Comparison of ENCODE assay signal across 8 cellular contexts in the genomic region with DNA sequence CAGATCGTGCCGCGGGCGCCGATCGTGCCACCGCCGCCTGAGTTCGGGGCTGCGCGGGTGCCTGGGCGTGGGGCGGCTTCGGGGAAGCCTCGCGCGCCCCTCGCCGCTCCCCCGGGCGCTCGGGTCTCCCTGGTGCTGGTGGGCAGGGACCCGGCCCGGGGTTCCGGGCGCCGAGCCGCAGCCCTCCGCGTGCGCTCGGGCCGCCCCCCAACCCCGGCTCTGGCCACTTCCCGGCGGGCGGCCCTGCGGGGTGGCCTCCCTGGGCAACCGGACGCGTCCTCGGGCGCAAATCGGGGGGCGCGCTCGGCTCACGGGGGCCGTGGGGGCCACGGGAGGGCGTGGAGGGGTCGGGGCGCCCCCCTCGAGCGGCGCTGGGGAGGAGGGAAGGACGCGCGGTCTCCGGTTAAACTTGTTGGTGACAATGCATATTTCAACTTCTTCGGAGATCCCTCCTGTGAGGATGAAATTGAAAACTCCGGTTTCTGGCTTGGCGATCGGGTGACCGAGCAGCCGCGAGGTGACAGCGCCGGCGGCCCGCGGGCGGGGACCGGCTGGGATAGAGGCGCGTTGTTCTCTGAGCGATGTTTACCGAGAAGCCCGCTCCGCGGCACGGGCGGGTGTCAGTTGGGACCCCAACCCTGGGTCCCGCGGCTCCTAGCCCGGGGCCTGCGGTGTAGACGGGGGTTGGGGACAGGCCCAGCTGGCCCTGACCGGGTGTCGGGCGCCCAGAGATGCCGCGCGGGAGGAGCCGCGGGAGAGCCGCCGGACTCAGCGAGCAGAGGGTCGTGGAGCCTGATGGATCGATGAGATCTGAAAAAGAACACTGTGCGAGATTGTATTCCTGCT. TPM values are rescaled to one million over a fixed set of nuclear protein-coding genes. Genes with fewer than 3 reads are reported as not detected.
DNase-seq lines count a peak whose midpoint lies in the region; ATAC-seq and TF ChIP-seq lines count a peak whose summit lies in the region.

No MANE protein-coding gene starts in this region.

- H3K9ac ChIP-seq in HCT116 (ENCODE audit: low read length) (peak overlapping the region; percentile 81), SK-N-SH (peak overlapping the region; percentile 94), neural progenitor cell (peak overlapping the region; percentile 74)

- H3K27ac ChIP-seq in HCT116 (ENCODE audit: low read depth, low read length): peak overlapping the region; percentile 73; the same call in 1 of the 2 replicates
- peak overlapping the region; percentile 68 to 72 for H3K27ac ChIP-seq in SK-N-SH (ENCODE audit: low read depth in 2 of 2, low read length in 1 of 2)
- peak overlapping the region; percentile 2 for H3K27ac ChIP-seq in neural progenitor cell

- POLR2A ChIA-PET in HCT116 (lab: Charles Lee) (interaction anchor here (0.7 kb wide), 1 partner anchor 771 kb away, joined by 3 read pairs; no protein-coding TSS in a partner anchor), SK-N-SH (lab: Yijun Ruan, JAX) (no interaction called here)

- DNase-seq in HCT116 (ENCODE audit: low read depth, low spot score): no peak
- peak; percentile 74 for DNase-seq in SK-N-SH
- no peak for DNase-seq in fibroblast of pulmonary artery (ENCODE audit: low read depth)
- peak; percentile 66 for DNase-seq in neural progenitor cell (ENCODE audit: low spot score)
- DNase-seq in dedifferentiated amniotic fluid mesenchymal stem cell (ENCODE audit: extremely low spot score): no peak
- no peak for DNase-seq in middle frontal gyrus (ENCODE audit: extremely low spot score, low spot score)

- intact Hi-C loops in HCT116 (cut with micrococcal nuclease): no loop called here

- TF ChIP-seq POLR2A in HCT116 (IDR thresholded peaks at IDR 0.05; ENCODE audit: borderline replicate concordance, extremely low read depth, insufficient read depth, insufficient read length): no peak

- H3K9me3 ChIP-seq in HCT116 (ENCODE audit: control insufficient read depth in 1 of 2, insufficient read depth in 1 of 2, low read depth in 1 of 2, low read length in 2 of 2) (no peaks in the 10 kb centered on the region), SK-N-SH (no peaks in the 10 kb centered on the region), neural progenitor cell (ENCODE audit: low read depth) (no peaks in the 10 kb centered on the region)

- TF ChIP-seq RAD21 in HCT116 (IDR thresholded peaks at IDR 0.05; ENCODE audit: low read depth) (no peak), SK-N-SH (IDR thresholded peaks at IDR 0.05; ENCODE audit: low read length) (0 out of 2 replicates have a peak, but pooled peaks have one; percentile 1)

- peak overlapping the region; percentile 66 to 78 for H3K4me3 ChIP-seq in HCT116 (replicated peaks in 1 of 2; ENCODE audit: low read depth in 1 of 2, low read length in 2 of 2)
- H3K4me3 ChIP-seq in SK-N-SH (ENCODE audit: low read depth in 2 of 2, low read length in 1 of 2): peak overlapping the region; percentile 86 to 97
- peak overlapping the region; percentile 82 for H3K4me3 ChIP-seq in fibroblast of pulmonary artery (replicated peaks; ENCODE audit: low read depth, low read length)
- peak overlapping the region; percentile 99 for H3K4me3 ChIP-seq in neural progenitor cell

- TF ChIP-seq CTCF in HCT116 (IDR thresholded peaks at IDR 0.05 in 2 of 3, conservative IDR thresholded peaks at IDR 0.05 in 1 of 3; ENCODE audit: borderline replicate concordance in 1 of 3, insufficient read depth in 1 of 3, low read depth in 2 of 3, low read length in 2 of 3) (no peak), SK-N-SH (IDR thresholded peaks at IDR 0.05) (no peak), fibroblast of pulmonary artery (IDR thresholded peaks at IDR 0.05; ENCODE audit: low read length, missing control alignments) (no peak), neural progenitor cell (IDR thresholded peaks at IDR 0.05) (no peak)

- H3K4me1 Mint-ChIP-seq in neural progenitor cell: peaks cover 58% of the 10 kb centered on the region

- no peak overlapping the region for H2AFZ ChIP-seq in HCT116 (ENCODE audit: low read depth, low read length, poor library complexity, severe bottlenecking)
- no peak overlapping the region for H2AFZ ChIP-seq in SK-N-SH (ENCODE audit: low read depth)
- no peak overlapping the region for H2AFZ ChIP-seq in neural progenitor cell (replicated peaks)

- H3K79me2 ChIP-seq in HCT116 (ENCODE audit: insufficient read depth, low read length) (peaks cover 53% of the 10 kb centered on the region), SK-N-SH (ENCODE audit: insufficient read depth) (peaks cover 62% of the 10 kb centered on the region), neural progenitor cell (ENCODE audit: low read depth) (peaks cover 59% of the 10 kb centered on the region)

- RAD21 ChIA-PET in HCT116 (lab: Charles Lee; ENCODE audit: low non-redundant PET in 1 of 2, low total read pairs in 2 of 2, uncharacterized antibody in 2 of 2, unreplicated experiment in 2 of 2): interaction anchor here in 1 of 2 experiments (0.6 kb wide), 2 partner anchors 112 to 222 kb away, joined by 3 read pairs; no protein-coding TSS in a partner anchor

- no peaks in the 10 kb centered on the region for H3K27me3 ChIP-seq in HCT116 (ENCODE audit: insufficient read depth, low read length)
- H3K27me3 ChIP-seq in SK-N-SH (ENCODE audit: insufficient read depth): no peaks in the 10 kb centered on the region
- H3K27me3 ChIP-seq in neural progenitor cell: peaks cover 11% of the 10 kb centered on the region

- peak overlapping the region; percentile 96 for H3K27ac Mint-ChIP-seq in neural progenitor cell

- no peak for TF ChIP-seq EP300 in SK-N-SH (IDR thresholded peaks at IDR 0.05; ENCODE audit: borderline replicate concordance in 1 of 2, low read depth in 1 of 2, low read length in 1 of 2)

- H3F3A ChIP-seq in SK-N-SH (replicated peaks; ENCODE audit: insufficient read depth): peaks cover 12% of the 10 kb centered on the region
- H3F3A ChIP-seq in neural progenitor cell (ENCODE audit: low read depth): peaks cover 32% of the 10 kb centered on the region

- ATAC-seq in HCT116 (peak; percentile 36), HG02938 (IDR thresholded peaks at IDR 0.05; ENCODE audit: unreplicated experiment) (no peak), HG02798 (IDR thresholded peaks at IDR 0.05; ENCODE audit: poor library complexity, unreplicated experiment) (no peak)

- no peaks in the 10 kb centered on the region for H3K36me3 ChIP-seq in HCT116 (ENCODE audit: control insufficient read depth in 1 of 2, insufficient read depth in 2 of 2, low read length in 2 of 2)
- H3K36me3 ChIP-seq in SK-N-SH (replicated peaks in 1 of 2; ENCODE audit: control insufficient read depth in 1 of 2, insufficient read depth in 2 of 2, low read length in 1 of 2): peaks cover 0 to 6% of the 10 kb centered on the region in 2 experiments
- no peaks in the 10 kb centered on the region for H3K36me3 ChIP-seq in neural progenitor cell

- peaks cover 14% of the 10 kb centered on the region for H3K36me3 Mint-ChIP-seq in neural progenitor cell

- H3K9me2 ChIP-seq in HCT116 (ENCODE audit: insufficient read depth) (no peaks in the 10 kb centered on the region), SK-N-SH (no peaks in the 10 kb centered on the region)

- no peaks in the 10 kb centered on the region for H4K20me1 ChIP-seq in HCT116 (ENCODE audit: insufficient read depth)
- peaks cover 49% of the 10 kb centered on the region for H4K20me1 ChIP-seq in SK-N-SH (ENCODE audit: insufficient read depth)
- H4K20me1 ChIP-seq in neural progenitor cell (ENCODE audit: low read depth): peaks cover 51% of the 10 kb centered on the region

- peak overlapping the region; percentile 94 for H3K4me3 Mint-ChIP-seq in neural progenitor cell

- H3K27me3 Mint-ChIP-seq in neural progenitor cell (ENCODE audit: insufficient read depth, low read depth): peaks cover 11% of the 10 kb centered on the region

- CTCF ChIA-PET in HCT116 (lab: Charles Lee) (no interaction called here), SK-N-SH (lab: Yijun Ruan, JAX) (interaction anchor here (1.5 kb wide), 1 partner anchor 257 kb away, joined by 3 read pairs; no protein-coding TSS in a partner anchor)

- no TSS peak for BruUV-seq in HCT116 (replicated peaks; lab: Mats Ljungman, UMichigan)

- WGBS in SK-N-SH (ENCODE audit: low lambda C conversion rate): 0% methylated on average over 33 of the region's 102 CpGs

- H3K9me3 Mint-ChIP-seq in neural progenitor cell: peaks cover 2% of the 10 kb centered on the region

- peaks cover 30 to 42% of the 10 kb centered on the region in 2 experiments for H3K4me1 ChIP-seq in HCT116 (ENCODE audit: control insufficient read depth in 1 of 2, insufficient read depth in 2 of 2, low read length in 2 of 2)
- peaks cover 35 to 47% of the 10 kb centered on the region in 2 experiments for H3K4me1 ChIP-seq in SK-N-SH (ENCODE audit: control insufficient read depth in 1 of 2, insufficient read depth in 2 of 2, low read depth in 1 of 2, low read length in 1 of 2)
- peaks cover 54% of the 10 kb centered on the region for H3K4me1 ChIP-seq in neural progenitor cell

- H3K4me2 ChIP-seq in HCT116 (ENCODE audit: low read length) (peak overlapping the region; percentile 83), SK-N-SH (peak overlapping the region; percentile 98), neural progenitor cell (peak overlapping the region; percentile 96)

TF ChIP-seq in HCT116, 20 proteins besides CTCF, POLR2A, EP300 and RAD21:
- TF ChIP-seq POLR2AphosphoS5 (IDR thresholded peaks at IDR 0.05; ENCODE audit: low read depth, low read length) (0 out of 2 replicates have a peak, but pooled peaks have one; percentile 6), CEBPB (IDR thresholded peaks at IDR 0.05; ENCODE audit: low read depth) (no peak), ZFX (IDR thresholded peaks at IDR 0.05) (peak; percentile 54), EGR1 (IDR thresholded peaks at IDR 0.05; ENCODE audit: low read depth) (no peak), SP1 (IDR thresholded peaks at IDR 0.05; ENCODE audit: low read depth) (no peak), CBX3 (IDR thresholded peaks at IDR 0.05; ENCODE audit: low read depth) (no peak)

TF ChIP-seq in SK-N-SH, 30 proteins besides CTCF, POLR2A, EP300 and RAD21:
- peak; percentile 56; the same call in 1 of the 2 replicates for TF ChIP-seq SIN3A (IDR thresholded peaks at IDR 0.05; ENCODE audit: borderline replicate concordance, low read depth, low read length)
- TF ChIP-seq MEF2A (IDR thresholded peaks at IDR 0.05; ENCODE audit: borderline replicate concordance, low read depth): no peak

RNA-seq across cellular contexts. Expression of a gene that starts 0.7 kb away (rescaled TPM):
- total RNA-seq in HCT116 (2021; ENCODE audit: unreplicated experiment) (32.9 TPM), neural progenitor cell (ENCODE audit: low replicate concordance) (50.4 and 53.4 TPM in 2 replicates)
- polyA plus RNA-seq in HCT116 (2012): 25.8 and 28.0 TPM in 2 replicates
- 27.7 and 32.9 TPM in 2 replicates for polyA plus RNA-seq in SK-N-SH (2012; rRNA removed)
- polyA plus RNA-seq in SK-N-SH (2012; cell fraction: cytosol; rRNA removed): 23.7 and 27.9 TPM in 2 replicates
- 28.8 and 35.9 TPM in 2 replicates for polyA plus RNA-seq in SK-N-SH (2012; cell fraction: nucleus; rRNA removed)

Comparison
In these comparisons a context has a peak if more than half of its experiments do, and no peak if none do; other contexts are left out.
1. DNase-seq: peak in SK-N-SH (single experiment) and neural progenitor cell (single experiment); none in HCT116 (single experiment), fibroblast of pulmonary artery (single experiment), dedifferentiated amniotic fluid mesenchymal stem cell (single experiment) and middle frontal gyrus (single experiment).
2. H3K27ac ChIP-seq: peak in every context shown above with its lines; median percentile 73 in HCT116; 70 in SK-N-SH; 2 in neural progenitor cell.
3. Peak in every context shown above with its lines, with median percentiles within 50 percentile points of each other: H3K4me2 ChIP-seq, H3K4me3 ChIP-seq and H3K9ac ChIP-seq.